16 cellular contexts compared by ENCODE assay signal in the genomic region with DNA sequence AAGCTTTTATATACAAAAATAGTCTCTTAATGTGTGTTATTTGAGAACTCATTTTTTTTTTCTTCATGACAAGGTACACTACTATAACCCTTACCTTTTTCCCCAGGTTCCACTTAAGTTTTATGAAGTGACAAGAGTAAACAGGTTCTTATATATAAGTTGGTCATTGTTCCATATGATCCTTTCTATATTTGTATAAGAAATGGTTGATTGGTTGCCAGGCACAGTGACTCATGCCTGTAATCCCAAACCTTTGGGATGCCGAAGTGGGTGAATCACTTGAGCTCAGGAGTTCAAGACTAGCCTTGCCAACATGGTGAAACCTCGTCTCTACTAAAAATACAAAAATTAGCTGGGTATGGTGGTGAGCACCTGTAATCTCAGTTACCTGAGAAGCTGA.
A peak's percentile ranks its signal among the peaks of the same experiment; 100 is the strongest.
DNase-seq lines count a peak whose midpoint lies in the region; FAIRE-seq and TF ChIP-seq lines count a peak whose summit lies in the region.
"Had no signal": no experiment of that assay in that cellular context is flagged by ENCODE, and none has a peak within 500 bp of the region (broad histone marks: within the 10 kb centered on the region; RNA-seq: fewer than 3 reads in every experiment).

No MANE protein-coding gene starts in this region.

- H3K9ac ChIP-seq in astrocyte (ENCODE audit: low read length) = no peak overlapping the region
- no peak overlapping the region for H3K9ac ChIP-seq in keratinocyte (ENCODE audit: control insufficient read depth, extremely low read depth, insufficient read depth, low read length)
- H3K9ac ChIP-seq: KMS-11 had no signal

- H3K4me2 ChIP-seq in astrocyte (ENCODE audit: low read length) (no peak overlapping the region), keratinocyte (ENCODE audit: control insufficient read depth, extremely low read depth, insufficient read depth, low read depth, low read length) (peak overlapping the region; percentile 22)
- H3K4me2 ChIP-seq: KMS-11 had no signal

- POLR2A ChIA-PET in CD8-positive, alpha-beta memory T cell (lab: Charles Lee) = no interaction called here

- H3K27ac ChIP-seq in astrocyte (ENCODE audit: low read depth, low read length) = no peak overlapping the region
- H3K27ac ChIP-seq in keratinocyte (ENCODE audit: control insufficient read depth, insufficient read depth, low read length) = peak overlapping the region; percentile 41
- H3K27ac ChIP-seq in CD8-positive, alpha-beta memory T cell (ENCODE audit: low read depth, low read length) = no peak overlapping the region
- H3K27ac ChIP-seq: esophagus muscularis mucosa, KMS-11 had no signal

- H3K36me3 ChIP-seq in astrocyte (ENCODE audit: insufficient read depth, low read length) = no peaks in the 10 kb centered on the region
- H3K36me3 ChIP-seq in keratinocyte (ENCODE audit: control insufficient read depth in 2 of 2, extremely low read depth in 1 of 2, insufficient read depth in 2 of 2, low read length in 2 of 2) = no peaks in the 10 kb centered on the region
- H3K36me3 ChIP-seq in CD8-positive, alpha-beta memory T cell (ENCODE audit: insufficient read depth, low read length) = no peaks in the 10 kb centered on the region
- H3K36me3 ChIP-seq in BE2C = no peaks in the 10 kb centered on the region
- H3K36me3 ChIP-seq: esophagus muscularis mucosa had no signal

- no peaks in the 10 kb centered on the region for H3K27me3 ChIP-seq in astrocyte (ENCODE audit: insufficient read depth, low read length)
- H3K27me3 ChIP-seq in keratinocyte (ENCODE audit: control insufficient read depth, extremely low read depth, insufficient read depth, low read length) = no peaks in the 10 kb centered on the region
- H3K27me3 ChIP-seq in CD8-positive, alpha-beta memory T cell (ENCODE audit: insufficient read depth, low read length, poor library complexity, severe bottlenecking) = no peaks in the 10 kb centered on the region
- H3K27me3 ChIP-seq in BE2C = no peaks in the 10 kb centered on the region
- H3K27me3 ChIP-seq: esophagus muscularis mucosa had no signal

- H3K27me3 Mint-ChIP-seq in astrocyte (ENCODE audit: low read depth, unreplicated experiment) = no peaks in the 10 kb centered on the region
- peaks cover 9 to 12% of the 10 kb centered on the region in 2 donors for H3K27me3 Mint-ChIP-seq in CD8-positive, alpha-beta memory T cell

- H3K4me1 ChIP-seq in astrocyte (ENCODE audit: insufficient read depth, low read length) (no peaks in the 10 kb centered on the region), keratinocyte (ENCODE audit: control insufficient read depth, extremely low read depth, insufficient read depth, low read length) (peaks cover 24% of the 10 kb centered on the region), BE2C (peaks cover 4% of the 10 kb centered on the region; the same call in 1 of the 2 replicates)
- H3K4me1 ChIP-seq in CD8-positive, alpha-beta memory T cell (ENCODE audit: insufficient read depth, low read length) = no peaks in the 10 kb centered on the region
- H3K4me1 ChIP-seq: esophagus muscularis mucosa had no signal

- dilution Hi-C loops in keratinocyte (cut with MboI; ENCODE audit: extremely low pct_ligation_motif_present, low sequenced_read_pairs) = no loop called here

- H3K79me2 ChIP-seq in astrocyte (ENCODE audit: insufficient read depth, low read length) (no peaks in the 10 kb centered on the region), keratinocyte (ENCODE audit: control insufficient read depth, insufficient read depth, low read length) (no peaks in the 10 kb centered on the region)

- no peak overlapping the region for H2AFZ ChIP-seq in astrocyte (ENCODE audit: low read depth, low read length)
- no peak overlapping the region for H2AFZ ChIP-seq in keratinocyte (ENCODE audit: control insufficient read depth, low read length)

- H4K20me1 ChIP-seq in astrocyte (ENCODE audit: insufficient read depth, low read length) = no peaks in the 10 kb centered on the region
- no peaks in the 10 kb centered on the region for H4K20me1 ChIP-seq in keratinocyte (ENCODE audit: control insufficient read depth, extremely low read depth, insufficient read depth, low read length)

- peaks cover 19% of the 10 kb centered on the region for H3K4me1 Mint-ChIP-seq in astrocyte (ENCODE audit: low read depth, unreplicated experiment)
- H3K4me1 Mint-ChIP-seq in CD8-positive, alpha-beta memory T cell = no peaks in the 10 kb centered on the region
- H3K4me1 Mint-ChIP-seq: natural killer cell, WTC11 had no signal

- CTCF ChIA-PET in CD8-positive, alpha-beta memory T cell (lab: Charles Lee) = interaction anchor here (2.0 kb wide), 1 partner anchor 11 kb away, joined by 15 read pairs; no protein-coding TSS in a partner anchor

- peaks cover 2% of the 10 kb centered on the region for H3K9me3 Mint-ChIP-seq in astrocyte (ENCODE audit: unreplicated experiment)
- H3K9me3 Mint-ChIP-seq in CD8-positive, alpha-beta memory T cell = peaks cover 0 to 2% (median 0%) of the 10 kb centered on the region in 5 donors
- H3K9me3 Mint-ChIP-seq: natural killer cell had no signal

- H3K27ac Mint-ChIP-seq in astrocyte (ENCODE audit: unreplicated experiment) = no peak overlapping the region
- H3K27ac Mint-ChIP-seq in CD8-positive, alpha-beta memory T cell = no peak overlapping the region
- H3K27ac Mint-ChIP-seq: natural killer cell, WTC11 had no signal

- peak; percentile 20 for DNase-seq in COLO668 (lab: John Stamatoyannopoulos, UW; ENCODE audit: unreplicated experiment)
- peak; percentile 82 for DNase-seq in LHCN-M2 (ENCODE audit: low read depth)
- peak; percentile 75 for DNase-seq in astrocyte (ENCODE audit: low read depth)
- no peak for DNase-seq in keratinocyte (ENCODE audit: low read depth, low spot score)
- DNase-seq in HuH-7.5 (ENCODE audit: low spot score) = no peak
- no peak for DNase-seq in DMS114 treated with DMSO at 0.1 percent for 48 hours (lab: John Stamatoyannopoulos, UW; ENCODE audit: unreplicated experiment)
- no peak for DNase-seq in CD8-positive, alpha-beta memory T cell
- no peak for DNase-seq in BE2C
- DNase-seq: activated T-cell treated with anti-CD3 and anti-CD28 coated beads, Interleukin-2, amount 50 U/mL, for 48 hours; C1 segment of cervical spinal cord; natural killer cell; NCI-H345 had no signal

- H3K4me3 ChIP-seq in astrocyte (ENCODE audit: insufficient read depth, low read depth, low read length) (no peak overlapping the region), keratinocyte (ENCODE audit: control insufficient read depth in 2 of 3, extremely low read depth in 1 of 3, insufficient read depth in 2 of 3, low read depth in 1 of 3, low read length in 3 of 3) (no peak overlapping the region), BE2C (ENCODE audit: low read depth, low read length) (no peak overlapping the region)
- no peak overlapping the region for H3K4me3 ChIP-seq in CD8-positive, alpha-beta memory T cell (ENCODE audit: low read length)
- H3K4me3 ChIP-seq: esophagus muscularis mucosa had no signal

- H3K9me1 ChIP-seq in keratinocyte (ENCODE audit: control insufficient read depth, extremely low read depth, insufficient read depth, low read length) = no peaks in the 10 kb centered on the region

- H3K9me3 ChIP-seq in astrocyte (ENCODE audit: insufficient read depth, low read depth, low read length) (no peaks in the 10 kb centered on the region), keratinocyte (ENCODE audit: control insufficient read depth, low read depth, low read length) (no peaks in the 10 kb centered on the region), BE2C (no peaks in the 10 kb centered on the region)
- H3K9me3 ChIP-seq in CD8-positive, alpha-beta memory T cell (ENCODE audit: low read length) = no peaks in the 10 kb centered on the region
- H3K9me3 ChIP-seq: esophagus muscularis mucosa had no signal

- no peaks in the 10 kb centered on the region for H3K36me3 Mint-ChIP-seq in astrocyte (ENCODE audit: low read depth, unreplicated experiment)
- peaks cover 0 to 2% (median 0%) of the 10 kb centered on the region in 3 donors for H3K36me3 Mint-ChIP-seq in CD8-positive, alpha-beta memory T cell
- H3K36me3 Mint-ChIP-seq: natural killer cell, WTC11 had no signal

- TF ChIP-seq CTCF in astrocyte (IDR thresholded peaks at IDR 0.05; ENCODE audit: insufficient read depth, low read depth, low read length) (no peak), keratinocyte (optimal IDR thresholded peaks at IDR 0.05 in 1 of 3, IDR thresholded peaks at IDR 0.05 in 1 of 3, conservative IDR thresholded peaks at IDR 0.05 in 1 of 3; ENCODE audit: extremely low read depth in 1 of 3, insufficient read depth in 2 of 3, low read length in 3 of 3) (no peak), BE2C (IDR thresholded peaks at IDR 0.05; ENCODE audit: low read depth, low read length) (no peak)

- FAIRE-seq in astrocyte (lab: Jason Lieb, UNC) = no peak
- FAIRE-seq in keratinocyte (lab: Jason Lieb, UNC) = peak; percentile 72
- FAIRE-seq: islet of Langerhans had no signal

- no peak overlapping the region for H3K4me3 Mint-ChIP-seq in astrocyte (ENCODE audit: unreplicated experiment)
- H3K4me3 Mint-ChIP-seq in CD8-positive, alpha-beta memory T cell = no peak overlapping the region
- H3K4me3 Mint-ChIP-seq: natural killer cell, WTC11 had no signal

Comparison
In these comparisons a context has a peak if more than half of its experiments do, and no peak if none do; other contexts are left out.
1. DNase-seq: peak in COLO668 (single experiment), LHCN-M2 (single experiment) and astrocyte (single experiment); none in keratinocyte (single experiment), HuH-7.5 (single experiment), DMS114 treated with DMSO at 0.1 percent for 48 hours (single experiment), CD8-positive, alpha-beta memory T cell (0 of 5) and BE2C (single experiment).